ENCODE assay signal across 8 cellular contexts in the genomic region with DNA sequence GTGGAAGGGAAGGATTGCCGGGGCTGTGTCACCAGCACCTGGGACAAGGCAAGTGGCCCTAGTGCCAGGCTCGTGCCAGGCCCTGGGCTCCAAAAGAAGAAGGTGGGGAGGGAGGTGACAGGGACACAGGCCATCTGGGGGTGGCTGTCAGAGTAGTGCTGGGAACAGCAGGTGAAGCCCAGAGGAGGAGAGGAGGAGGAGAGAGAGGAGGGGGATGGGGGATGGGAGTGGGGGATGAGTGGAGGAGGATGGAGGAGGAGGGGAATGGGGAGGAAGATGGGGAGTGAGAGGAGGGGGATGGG. TPM values are rescaled to one million over a fixed set of nuclear protein-coding genes. Genes with fewer than 3 reads are reported as not detected.
DNase-seq lines count a peak whose midpoint lies in the region; ATAC-seq and TF ChIP-seq lines count a peak whose summit lies in the region.

No MANE protein-coding gene starts in this region.

- no peak for TF ChIP-seq CTCF in suprapubic skin (IDR thresholded peaks at IDR 0.05)

- TF ChIP-seq POLR2A in suprapubic skin (IDR thresholded peaks at IDR 0.05), result no peak

- peak overlapping the region; percentile 99 for H3K27ac Mint-ChIP-seq in activated naive CD4-positive, alpha-beta T cell treated with anti-CD3 and anti-CD28 coated beads, Interleukin-2, amount 50 U/mL, for 24 hours
- H3K27ac Mint-ChIP-seq in activated T-helper 2 cell treated with anti-CD3 and anti-CD28 coated beads, Interferon-gamma antibody, Interleukin-2, Interleukin-4, amounts not matched to agents 10 μg/mL and 5 μg/mL and 100 μg/mL, durations not matched to agents 14 hours and 24 hours and 36 hours, result peak overlapping the region; percentile 94

- peak overlapping the region; percentile 97 for H3K4me3 Mint-ChIP-seq in activated naive CD4-positive, alpha-beta T cell treated with anti-CD3 and anti-CD28 coated beads, Interleukin-2, amount 50 U/mL, for 24 hours
- H3K4me3 Mint-ChIP-seq in activated T-helper 2 cell treated with anti-CD3 and anti-CD28 coated beads, Interferon-gamma antibody, Interleukin-2, Interleukin-4, amounts not matched to agents 10 μg/mL and 5 μg/mL and 100 μg/mL, durations not matched to agents 14 hours and 24 hours and 36 hours (ENCODE audit: low read depth), result peak overlapping the region; percentile 88

- no peaks in the 10 kb centered on the region for H3K27me3 Mint-ChIP-seq in activated naive CD4-positive, alpha-beta T cell treated with anti-CD3 and anti-CD28 coated beads, Interleukin-2, amount 50 U/mL, for 24 hours
- H3K27me3 Mint-ChIP-seq in activated T-helper 2 cell treated with anti-CD3 and anti-CD28 coated beads, Interferon-gamma antibody, Interleukin-2, Interleukin-4, amounts not matched to agents 10 μg/mL and 5 μg/mL and 100 μg/mL, durations not matched to agents 14 hours and 24 hours and 36 hours (ENCODE audit: low read depth), result no peaks in the 10 kb centered on the region

- no peaks in the 10 kb centered on the region for H3K9me3 Mint-ChIP-seq in activated naive CD4-positive, alpha-beta T cell treated with anti-CD3 and anti-CD28 coated beads, Interleukin-2, amount 50 U/mL, for 24 hours
- no peaks in the 10 kb centered on the region for H3K9me3 Mint-ChIP-seq in activated T-helper 2 cell treated with anti-CD3 and anti-CD28 coated beads, Interferon-gamma antibody, Interleukin-2, Interleukin-4, amounts not matched to agents 10 μg/mL and 5 μg/mL and 100 μg/mL, durations not matched to agents 14 hours and 24 hours and 36 hours

- WGBS in suprapubic skin, result 40% methylated on average over 2 of the region's 2 CpGs

- H3K4me1 Mint-ChIP-seq in activated naive CD4-positive, alpha-beta T cell treated with anti-CD3 and anti-CD28 coated beads, Interleukin-2, amount 50 U/mL, for 24 hours, result peaks cover 45% of the 10 kb centered on the region
- peaks cover 32% of the 10 kb centered on the region for H3K4me1 Mint-ChIP-seq in activated T-helper 2 cell treated with anti-CD3 and anti-CD28 coated beads, Interferon-gamma antibody, Interleukin-2, Interleukin-4, amounts not matched to agents 10 μg/mL and 5 μg/mL and 100 μg/mL, durations not matched to agents 14 hours and 24 hours and 36 hours (ENCODE audit: low read depth)

- no peak for DNase-seq in activated naive CD4-positive, alpha-beta T cell treated with Interleukin-2 at 50 U/mL for 16 hours
- no peak for DNase-seq in activated T-helper 2 cell treated with anti-CD3 and anti-CD28 coated beads, Interferon-gamma antibody, Interleukin-2, Interleukin-4, amounts not matched to agents 10 μg/mL and 5 μg/mL and 100 μg/mL, durations not matched to agents 14 hours and 24 hours and 36 hours (ENCODE audit: low spot score)
- DNase-seq in suprapubic skin (ENCODE audit: low spot score in 2 of 2), result no peak
- no peak for DNase-seq in globus pallidus (ENCODE audit: low spot score)

- ATAC-seq in HG03457 (IDR thresholded peaks at IDR 0.05; ENCODE audit: unreplicated experiment) (no peak), HG03025 (IDR thresholded peaks at IDR 0.05; ENCODE audit: low FRiP score, unreplicated experiment) (no peak)

- H3K4me1 ChIP-seq in suprapubic skin, result peaks cover 63% of the 10 kb centered on the region

- peaks cover 9% of the 10 kb centered on the region for H3K36me3 ChIP-seq in suprapubic skin

- peak overlapping the region; percentile 46 for H3K4me3 ChIP-seq in suprapubic skin

- peak overlapping the region; percentile 99 for H3K27ac ChIP-seq in layer of hippocampus (ENCODE audit: low read depth, low read length)
- peak overlapping the region; percentile 95 for H3K27ac ChIP-seq in suprapubic skin

- no peaks in the 10 kb centered on the region for H3K27me3 ChIP-seq in layer of hippocampus (ENCODE audit: control insufficient read depth, insufficient read depth, low read length)
- H3K27me3 ChIP-seq in suprapubic skin, result no peaks in the 10 kb centered on the region

- intact Hi-C loops in activated T-helper 2 cell treated with anti-CD3 and anti-CD28 coated beads, Interferon-gamma antibody, Interleukin-2, Interleukin-4, amounts not matched to agents 10 μg/mL and 5 μg/mL and 100 μg/mL, durations not matched to agents 14 hours and 24 hours and 36 hours (cut with micrococcal nuclease), result loop anchor here (1.0 to 2.0 kb wide), 4 partner anchors 14 to 37 kb away; a partner anchor contains a TSS

- H3K36me3 Mint-ChIP-seq in activated naive CD4-positive, alpha-beta T cell treated with anti-CD3 and anti-CD28 coated beads, Interleukin-2, amount 50 U/mL, for 24 hours, result peaks cover 3% of the 10 kb centered on the region
- peaks cover 49% of the 10 kb centered on the region for H3K36me3 Mint-ChIP-seq in activated T-helper 2 cell treated with anti-CD3 and anti-CD28 coated beads, Interferon-gamma antibody, Interleukin-2, Interleukin-4, amounts not matched to agents 10 μg/mL and 5 μg/mL and 100 μg/mL, durations not matched to agents 14 hours and 24 hours and 36 hours (ENCODE audit: low read depth)

- TF ChIP-seq EP300 in suprapubic skin (IDR thresholded peaks at IDR 0.05), result no peak

- H3K9me3 ChIP-seq in suprapubic skin, result no peaks in the 10 kb centered on the region

RNA-seq across cellular contexts. Expression of a gene that starts 18.7 kb away (rescaled TPM):
- total RNA-seq in activated T-helper 2 cell treated with anti-CD3 and anti-CD28 coated beads, Interferon-gamma antibody, Interleukin-2, Interleukin-4, amounts not matched to agents 10 μg/mL and 5 μg/mL and 100 μg/mL, durations not matched to agents 14 hours and 24 hours and 36 hours, result 198 and 208 TPM in 2 replicates
- 100 to 1,000 TPM in 2 of 4 donors, 10 to 100 TPM in 2; 53.1 to 115 (median 103) TPM for total RNA-seq in suprapubic skin

RNA-seq across cellular contexts. Expression of a gene that starts 22.7 kb away (rescaled TPM):
- 462 and 464 TPM in 2 replicates for total RNA-seq in activated T-helper 2 cell treated with anti-CD3 and anti-CD28 coated beads, Interferon-gamma antibody, Interleukin-2, Interleukin-4, amounts not matched to agents 10 μg/mL and 5 μg/mL and 100 μg/mL, durations not matched to agents 14 hours and 24 hours and 36 hours
- total RNA-seq in suprapubic skin, result 100 to 1,000 TPM; 330 to 579 (median 396) TPM

RNA-seq across cellular contexts. Expression of a gene that starts 29.9 kb away (rescaled TPM):
- total RNA-seq in activated T-helper 2 cell treated with anti-CD3 and anti-CD28 coated beads, Interferon-gamma antibody, Interleukin-2, Interleukin-4, amounts not matched to agents 10 μg/mL and 5 μg/mL and 100 μg/mL, durations not matched to agents 14 hours and 24 hours and 36 hours, result 2.9 and 3.3 TPM in 2 replicates
- total RNA-seq in suprapubic skin, result 10 to 100 TPM in 3 of 4 donors, 1 to 10 TPM in 1; 8.1 to 27.6 (median 13.6) TPM

RNA-seq across cellular contexts. Expression of a gene that starts 36.3 kb away (rescaled TPM):
- 24.9 and 29.4 TPM in 2 replicates for total RNA-seq in activated T-helper 2 cell treated with anti-CD3 and anti-CD28 coated beads, Interferon-gamma antibody, Interleukin-2, Interleukin-4, amounts not matched to agents 10 μg/mL and 5 μg/mL and 100 μg/mL, durations not matched to agents 14 hours and 24 hours and 36 hours
- total RNA-seq in suprapubic skin, result 1 to 10 TPM; 4.6 to 8.0 (median 7.6) TPM
